ENCODE assay signal across 2 cellular contexts in the genomic region with DNA sequence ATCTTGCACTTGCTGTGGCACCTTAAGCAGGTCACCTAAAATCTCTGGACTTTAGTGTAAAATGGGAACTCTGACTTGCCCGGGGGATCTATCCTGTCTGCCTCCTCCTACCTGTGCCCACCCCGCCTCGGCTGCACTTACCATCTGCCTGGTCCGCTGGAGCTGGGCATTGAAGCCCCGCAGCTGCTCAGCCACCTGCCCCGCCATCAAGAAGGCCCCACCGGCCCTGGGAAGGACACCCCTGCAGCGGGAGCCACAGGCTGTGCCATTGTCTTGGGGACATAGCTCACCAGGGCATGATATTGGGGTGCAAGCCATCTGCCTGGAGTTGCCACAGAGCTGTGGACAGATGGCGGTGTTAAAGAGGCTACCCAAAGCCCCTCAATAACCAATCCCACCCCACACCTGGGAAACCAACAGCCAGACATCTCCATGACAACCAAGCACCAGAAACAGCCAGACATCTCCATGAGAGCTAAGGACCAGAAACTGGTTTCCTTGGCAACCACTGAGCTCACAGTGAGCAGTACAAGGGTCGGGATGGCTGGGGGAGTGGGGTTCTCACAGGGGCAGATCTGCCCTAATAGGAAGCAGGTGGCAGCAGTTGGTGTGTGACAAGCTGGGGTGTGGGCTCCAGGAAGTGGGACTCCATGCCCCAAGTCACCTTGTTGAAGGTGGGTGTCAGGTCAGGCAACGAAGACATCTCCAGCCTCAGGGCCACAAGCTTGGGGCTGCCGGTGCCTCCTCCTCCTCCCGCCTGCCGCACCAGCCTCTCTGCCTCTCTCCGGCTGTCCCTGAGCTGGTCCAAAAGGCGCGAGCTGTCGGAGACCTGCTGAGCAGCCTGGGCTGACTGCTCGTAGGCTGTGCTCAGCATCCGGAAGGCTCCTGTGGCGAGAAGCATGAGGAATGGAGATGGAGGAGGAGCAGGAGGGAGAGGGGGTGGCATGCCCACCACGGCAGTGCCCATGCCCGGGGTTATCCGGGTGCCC.
TF ChIP-seq lines count a peak whose summit lies in the region.

No MANE protein-coding gene starts in this region.

TF ChIP-seq in SK-N-SH, 30 proteins besides CTCF, POLR2A, EP300 and RAD21:
- TF ChIP-seq NRF1 (IDR thresholded peaks at IDR 0.05; ENCODE audit: low read depth, low read length), result no peak
- TF ChIP-seq TEAD4 (IDR thresholded peaks at IDR 0.05; ENCODE audit: borderline replicate concordance, insufficient read depth), result no peak
- TF ChIP-seq, protein P1, sequence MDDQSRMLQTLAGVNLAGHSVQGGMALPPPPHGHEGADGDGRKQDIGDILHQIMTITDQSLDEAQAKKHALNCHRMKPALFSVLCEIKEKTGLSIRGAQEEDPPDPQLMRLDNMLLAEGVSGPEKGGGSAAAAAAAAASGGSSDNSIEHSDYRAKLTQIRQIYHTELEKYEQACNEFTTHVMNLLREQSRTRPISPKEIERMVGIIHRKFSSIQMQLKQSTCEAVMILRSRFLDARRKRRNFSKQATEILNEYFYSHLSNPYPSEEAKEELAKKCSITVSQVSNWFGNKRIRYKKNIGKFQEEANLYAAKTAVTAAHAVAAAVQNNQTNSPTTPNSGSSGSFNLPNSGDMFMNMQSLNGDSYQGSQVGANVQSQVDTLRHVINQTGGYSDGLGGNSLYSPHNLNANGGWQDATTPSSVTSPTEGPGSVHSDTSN (IDR thresholded peaks at IDR 0.05), result no peak
- no peak for TF ChIP-seq EZH2phosphoT487 (IDR thresholded peaks at IDR 0.05; ENCODE audit: borderline replicate concordance, low read depth)
- no peak for TF ChIP-seq RCOR1 (IDR thresholded peaks at IDR 0.05; ENCODE audit: low read length)
- no peak for TF ChIP-seq TCF12 (IDR thresholded peaks at IDR 0.05)
- TF ChIP-seq NFIC (IDR thresholded peaks at IDR 0.05; ENCODE audit: borderline replicate concordance), result no peak

TF ChIP-seq in SK-N-SH treated with all-trans-retinoic acid at 6 μM for 48 hours, 23 proteins besides CTCF, POLR2A, EP300 and RAD21:
- no peak for TF ChIP-seq ZFP3 (CRISPR knock-in tag; IDR thresholded peaks at IDR 0.05)
- no peak for TF ChIP-seq ZNF565 (CRISPR knock-in tag; conservative IDR thresholded peaks at IDR 0.05; ENCODE audit: low read depth)
- no peak for TF ChIP-seq CSDC2 (CRISPR knock-in tag; IDR thresholded peaks at IDR 0.05)
- TF ChIP-seq BACH2 (CRISPR knock-in tag; IDR thresholded peaks at IDR 0.05; ENCODE audit: borderline replicate concordance), result no peak
- TF ChIP-seq, protein P2, sequence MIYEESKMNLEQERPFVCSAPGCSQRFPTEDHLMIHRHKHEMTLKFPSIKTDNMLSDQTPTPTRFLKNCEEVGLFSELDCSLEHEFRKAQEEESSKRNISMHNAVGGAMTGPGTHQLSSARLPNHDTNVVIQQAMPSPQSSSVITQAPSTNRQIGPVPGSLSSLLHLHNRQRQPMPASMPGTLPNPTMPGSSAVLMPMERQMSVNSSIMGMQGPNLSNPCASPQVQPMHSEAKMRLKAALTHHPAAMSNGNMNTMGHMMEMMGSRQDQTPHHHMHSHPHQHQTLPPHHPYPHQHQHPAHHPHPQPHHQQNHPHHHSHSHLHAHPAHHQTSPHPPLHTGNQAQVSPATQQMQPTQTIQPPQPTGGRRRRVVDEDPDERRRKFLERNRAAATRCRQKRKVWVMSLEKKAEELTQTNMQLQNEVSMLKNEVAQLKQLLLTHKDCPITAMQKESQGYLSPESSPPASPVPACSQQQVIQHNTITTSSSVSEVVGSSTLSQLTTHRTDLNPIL (CRISPR knock-in tag; IDR thresholded peaks at IDR 0.05; ENCODE audit: low read depth), result no peak
- TF ChIP-seq PPARA (CRISPR knock-in tag; IDR thresholded peaks at IDR 0.05; ENCODE audit: borderline replicate concordance), result no peak
